23 cellular contexts compared by ENCODE assay signal in genomic region chr10:17657116-17657500, GRCh38. TPM values are rescaled to one million over a fixed set of nuclear protein-coding genes. Genes with fewer than 3 reads are reported as not detected.
A peak's percentile ranks its signal among the peaks of the same experiment; 100 is the strongest.
DNase-seq lines count a peak whose midpoint lies in the region; ATAC-seq and TF ChIP-seq lines count a peak whose summit lies in the region.
"Had no signal": no experiment of that assay in that cellular context is flagged by ENCODE, and none has a peak within 500 bp of the region (broad histone marks: within the 10 kb centered on the region; RNA-seq: fewer than 3 reads in every experiment).

No MANE protein-coding gene starts in this region.

- peak overlapping the region; percentile 5 to 59 for H3K4me3 Mint-ChIP-seq in activated T-cell treated with anti-CD3 and anti-CD28 coated beads, Interleukin-2, amount 50 U/mL, for 72 hours
- no peak overlapping the region for H3K4me3 Mint-ChIP-seq in chondrocyte (ENCODE audit: unreplicated experiment)
- no peak overlapping the region for H3K4me3 Mint-ChIP-seq in stimulated activated naive B cell treated with anti-CD40 and anti-IgM and Interleukin-4, amounts not matched to agents 10 μg/mL and 1 μg/mL and 100 μg/mL, for 72 hours
- H3K4me3 Mint-ChIP-seq: activated T-helper 1 cell treated with anti-CD3 and anti-CD28 coated beads, Interleukin-12 subunit alpha, Interleukin-12 subunit beta, Interleukin-2, Interleukin-4 antibody, amounts not matched to agents 30 ng/mL and 10 ng/mL and 1 ng/mL, durations not matched to agents 14 hours and 24 hours and 36 hours; dendritic cell treated with granulocyte-macrophage colony-stimulating factor and Interleukin-4, amounts not matched to agents 40 ng/mL and 50 ng/mL, for 4 days had no signal

- H3K4me3 ChIP-seq in osteoblast (ENCODE audit: insufficient read depth, low read length) (no peak overlapping the region), upper lobe of right lung (no peak overlapping the region)

- no peak overlapping the region for H3K4me2 ChIP-seq in osteoblast (ENCODE audit: insufficient read depth, low read length)

- H3K9me3 ChIP-seq in osteoblast (ENCODE audit: low read depth, low read length), result no peaks in the 10 kb centered on the region
- H3K9me3 ChIP-seq in upper lobe of right lung, result no peaks in the 10 kb centered on the region

- H2AFZ ChIP-seq in osteoblast (ENCODE audit: low read length), result no peak overlapping the region

- H3K27ac Mint-ChIP-seq in activated T-cell treated with anti-CD3 and anti-CD28 coated beads, Interleukin-2, amount 50 U/mL, for 72 hours, result peak overlapping the region; percentile 59
- H3K27ac Mint-ChIP-seq in chondrocyte (ENCODE audit: unreplicated experiment), result peak overlapping the region; percentile 23
- H3K27ac Mint-ChIP-seq in stimulated activated naive B cell treated with anti-CD40 and anti-IgM and Interleukin-4, amounts not matched to agents 10 μg/mL and 1 μg/mL and 100 μg/mL, for 72 hours, result peak overlapping the region; percentile 96
- H3K27ac Mint-ChIP-seq: activated T-helper 1 cell treated with anti-CD3 and anti-CD28 coated beads, Interleukin-12 subunit alpha, Interleukin-12 subunit beta, Interleukin-2, Interleukin-4 antibody, amounts not matched to agents 30 ng/mL and 10 ng/mL and 1 ng/mL, durations not matched to agents 14 hours and 24 hours and 36 hours; progenitor cell of endocrine pancreas had no signal

- no peaks in the 10 kb centered on the region for H3K27me3 Mint-ChIP-seq in activated T-cell treated with anti-CD3 and anti-CD28 coated beads, Interleukin-2, amount 50 U/mL, for 72 hours (ENCODE audit: low read depth)
- H3K27me3 Mint-ChIP-seq in chondrocyte (ENCODE audit: low read depth), result no peaks in the 10 kb centered on the region
- no peaks in the 10 kb centered on the region for H3K27me3 Mint-ChIP-seq in stimulated activated naive B cell treated with anti-CD40 and anti-IgM and Interleukin-4, amounts not matched to agents 10 μg/mL and 1 μg/mL and 100 μg/mL, for 72 hours
- H3K27me3 Mint-ChIP-seq: activated naive CD8-positive, alpha-beta T cell treated with anti-CD3 and anti-CD28 coated beads, Interleukin-2, amount 50 U/mL, for 24 hours; dendritic cell treated with granulocyte-macrophage colony-stimulating factor and Interleukin-4, amounts not matched to agents 40 ng/mL and 50 ng/mL, for 4 days; progenitor cell of endocrine pancreas; stimulated activated naive CD8-positive, alpha-beta T cell treated with anti-CD3 and anti-CD28 coated beads, Interleukin-15, amount 100 ng/mL, for 72 hours had no signal

- no peak for DNase-seq in activated T-cell treated with anti-CD3 and anti-CD28 coated beads, Interleukin-2, amount 50 U/mL, for 72 hours
- no peak for DNase-seq in activated T-cell treated with anti-CD3 and anti-CD28 coated beads, Interleukin-2, amount 50 U/mL, for 48 hours
- DNase-seq in LoVo (ENCODE audit: low spot score), result peak; percentile 13
- DNase-seq in chondrocyte (ENCODE audit: low spot score), result no peak
- DNase-seq in stimulated activated naive B cell treated with anti-CD40 and anti-IgM and Interleukin-4, amounts not matched to agents 10 μg/mL and 1 μg/mL and 100 μg/mL, for 72 hours, result no peak
- no peak for DNase-seq in osteoblast (ENCODE audit: insufficient read length, low spot score, missing footprints)
- DNase-seq in upper lobe of right lung, result no peak
- no peak for DNase-seq in HCEC 1CT
- DNase-seq: ACHN; activated CD4-positive, alpha-beta T cell treated with anti-CD3 and anti-CD28 coated beads, Interleukin-2, amount 50 U/mL, for 4 hours; activated naive CD8-positive, alpha-beta T cell treated with anti-CD3 and anti-CD28 coated beads, Interleukin-2, amount 50 U/mL, for 24 hours; brain microvascular endothelial cell; DND-41; foreskin melanocyte; Kasumi-1; kidney; NCI-H1417; NCI-H526; stimulated activated naive CD8-positive, alpha-beta T cell treated with anti-CD3 and anti-CD28 coated beads, Interleukin-15, amount 100 ng/mL, for 72 hours had no signal

- H3K27me3 ChIP-seq in osteoblast (ENCODE audit: insufficient read depth, low read length) (no peaks in the 10 kb centered on the region), upper lobe of right lung (no peaks in the 10 kb centered on the region)
- H3K27me3 ChIP-seq: brain microvascular endothelial cell had no signal

- ATAC-seq in activated T-cell treated with anti-CD3 and anti-CD28 coated beads, Interleukin-2, amount 50 U/mL, for 72 hours (replicated peaks in 1 of 2), result no peak
- no peak for ATAC-seq in stimulated activated naive B cell treated with anti-CD40 and anti-IgM and Interleukin-4, amounts not matched to agents 10 μg/mL and 1 μg/mL and 100 μg/mL, for 72 hours (replicated peaks)
- ATAC-seq in upper lobe of right lung, result no peak
- ATAC-seq: activated naive CD8-positive, alpha-beta T cell treated with anti-CD3 and anti-CD28 coated beads, Interleukin-2, amount 50 U/mL, for 24 hours; Right ventricle myocardium inferior; stimulated activated naive CD8-positive, alpha-beta T cell treated with anti-CD3 and anti-CD28 coated beads, Interleukin-15, amount 100 ng/mL, for 72 hours had no signal

- H3K36me3 ChIP-seq in osteoblast (ENCODE audit: insufficient read depth, low read length) (peaks cover 4% of the 10 kb centered on the region), upper lobe of right lung (peaks cover 18% of the 10 kb centered on the region)
- H3K36me3 ChIP-seq: brain microvascular endothelial cell had no signal

- H3K79me2 ChIP-seq in osteoblast (ENCODE audit: insufficient read depth, low read length), result peaks cover 95% of the 10 kb centered on the region

- H3K4me1 Mint-ChIP-seq in activated T-cell treated with anti-CD3 and anti-CD28 coated beads, Interleukin-2, amount 50 U/mL, for 72 hours (ENCODE audit: low read depth), result peaks cover 73% of the 10 kb centered on the region
- peaks cover 57% of the 10 kb centered on the region for H3K4me1 Mint-ChIP-seq in chondrocyte (ENCODE audit: low read depth)
- H3K4me1 Mint-ChIP-seq in stimulated activated naive B cell treated with anti-CD40 and anti-IgM and Interleukin-4, amounts not matched to agents 10 μg/mL and 1 μg/mL and 100 μg/mL, for 72 hours, result peaks cover 30 to 65% of the 10 kb centered on the region in 2 donors

- intact Hi-C loops in upper lobe of right lung (cut with DNase I), result no loop called here

- H3K36me3 Mint-ChIP-seq in activated T-cell treated with anti-CD3 and anti-CD28 coated beads, Interleukin-2, amount 50 U/mL, for 72 hours (ENCODE audit: insufficient read depth in 2 of 2), result peaks cover 16 to 40% of the 10 kb centered on the region in 2 donors
- H3K36me3 Mint-ChIP-seq in chondrocyte (ENCODE audit: low read depth), result peaks cover 12% of the 10 kb centered on the region
- peaks cover 64 to 70% of the 10 kb centered on the region in 2 donors for H3K36me3 Mint-ChIP-seq in stimulated activated naive B cell treated with anti-CD40 and anti-IgM and Interleukin-4, amounts not matched to agents 10 μg/mL and 1 μg/mL and 100 μg/mL, for 72 hours

- H4K20me1 ChIP-seq in osteoblast (ENCODE audit: insufficient read depth, low read length), result peaks cover 3% of the 10 kb centered on the region

- H3K9me3 Mint-ChIP-seq in activated T-cell treated with anti-CD3 and anti-CD28 coated beads, Interleukin-2, amount 50 U/mL, for 72 hours, result peaks cover 3 to 7% of the 10 kb centered on the region in 2 donors
- H3K9me3 Mint-ChIP-seq in chondrocyte (ENCODE audit: low read depth), result peaks cover 21% of the 10 kb centered on the region
- peaks cover 5 to 12% of the 10 kb centered on the region in 2 donors for H3K9me3 Mint-ChIP-seq in stimulated activated naive B cell treated with anti-CD40 and anti-IgM and Interleukin-4, amounts not matched to agents 10 μg/mL and 1 μg/mL and 100 μg/mL, for 72 hours

- H3K4me1 ChIP-seq in osteoblast (ENCODE audit: insufficient read depth, low read length) (peaks cover 22% of the 10 kb centered on the region), upper lobe of right lung (peaks cover 17% of the 10 kb centered on the region)

- TF ChIP-seq CTCF in chondrocyte (IDR thresholded peaks at IDR 0.05) (no peak), osteoblast (IDR thresholded peaks at IDR 0.05; ENCODE audit: extremely low read depth, low read depth, low read length) (no peak), upper lobe of right lung (IDR thresholded peaks at IDR 0.05) (no peak)

- H3K27ac ChIP-seq in osteoblast (ENCODE audit: low read depth, low read length) (no peak overlapping the region), upper lobe of right lung (no peak overlapping the region)

RNA-seq across cellular contexts. Expression of gene STAM, which starts 13.2 kb away (rescaled TPM):
- total RNA-seq in activated T-cell treated with anti-CD3 and anti-CD28 coated beads, Interleukin-2, amount 50 U/mL, for 72 hours, result 10 to 100 TPM; 33.3 to 36.5 TPM
- 27.4 to 30.7 TPM (median 27.6 TPM) in 3 replicates for total RNA-seq in chondrocyte
- total RNA-seq in osteoblast, result 45.6 and 56.0 TPM in 2 replicates
- total RNA-seq in upper lobe of right lung, result 35.4 TPM

RNA-seq across cellular contexts. Expression of gene HACD1, which starts 39.9 kb away (rescaled TPM):
- 1 to 10 TPM; 4.2 to 5.4 TPM for total RNA-seq in activated T-cell treated with anti-CD3 and anti-CD28 coated beads, Interleukin-2, amount 50 U/mL, for 72 hours
- total RNA-seq in chondrocyte (31.6 to 77.4 TPM (median 71.6 TPM) in 3 replicates), osteoblast (26.8 and 30.0 TPM in 2 replicates), upper lobe of right lung (34.3 TPM)

Comparison
In these comparisons a context has a peak if more than half of its experiments do, and no peak if none do; other contexts are left out.
1. H3K27ac Mint-ChIP-seq: peak in every context shown above with its lines; median percentile 96 in stimulated activated naive B cell treated with anti-CD40 and anti-IgM and Interleukin-4, amounts not matched to agents 10 μg/mL and 1 μg/mL and 100 μg/mL, for 72 hours; 59 in activated T-cell treated with anti-CD3 and anti-CD28 coated beads, Interleukin-2, amount 50 U/mL, for 72 hours; 23 in chondrocyte.
2. H3K4me3 Mint-ChIP-seq: peak in activated T-cell treated with anti-CD3 and anti-CD28 coated beads, Interleukin-2, amount 50 U/mL, for 72 hours (2 of 2); none in chondrocyte (single experiment) and stimulated activated naive B cell treated with anti-CD40 and anti-IgM and Interleukin-4, amounts not matched to agents 10 μg/mL and 1 μg/mL and 100 μg/mL, for 72 hours (0 of 2).